ENCODE assay signal across 20 cellular contexts in the genomic region with DNA sequence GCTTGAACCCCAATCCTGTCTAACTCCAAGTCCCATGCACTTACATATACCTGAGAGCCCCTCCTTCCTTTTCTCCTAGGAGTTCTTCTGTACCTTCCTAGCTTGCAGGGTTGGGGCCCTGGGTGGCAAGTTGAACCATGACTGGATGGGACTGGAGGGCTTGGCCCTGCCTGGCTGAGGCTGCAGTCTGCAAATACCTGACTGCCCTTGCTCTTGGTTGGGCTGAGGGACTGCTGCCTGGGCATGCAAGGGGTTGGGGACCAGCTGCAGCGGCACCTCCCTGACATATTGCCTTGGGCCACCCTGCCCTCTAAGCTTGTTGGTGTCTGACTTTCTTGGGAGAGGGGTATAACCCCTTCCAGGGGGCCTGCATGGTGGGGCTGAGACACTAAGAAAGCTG. TPM values are rescaled to one million over a fixed set of nuclear protein-coding genes. Genes with fewer than 3 reads are reported as not detected.
A peak's percentile ranks its signal among the peaks of the same experiment; 100 is the strongest.
DNase-seq lines count a peak whose midpoint lies in the region; ATAC-seq and TF ChIP-seq lines count a peak whose summit lies in the region.
"Had no signal": no experiment of that assay in that cellular context is flagged by ENCODE, and none has a peak within 500 bp of the region (broad histone marks: within the 10 kb centered on the region; RNA-seq: fewer than 3 reads in every experiment).

No MANE protein-coding gene starts in this region.

- H4K8ac ChIP-seq in neuronal stem cell (ENCODE audit: low read depth, low read length) = no peak overlapping the region

- H2BK12ac ChIP-seq in neuronal stem cell (ENCODE audit: low read length) = no peak overlapping the region

- H3K79me1 ChIP-seq in neuronal stem cell (ENCODE audit: low read depth, low read length) = peaks cover 1% of the 10 kb centered on the region

- H3K4me3 Mint-ChIP-seq in activated CD4-positive, alpha-beta T cell treated with anti-CD3 and anti-CD28 coated beads, Interleukin-2, amount 10 ng/mL, durations not matched to agents 24 days and 14 days = peak overlapping the region; percentile 10
- H3K4me3 Mint-ChIP-seq: stimulated activated naive CD8-positive, alpha-beta T cell treated with anti-CD3 and anti-CD28 coated beads, Interleukin-15, Interleukin-2, amounts not matched to agents 100 ng/mL and 50 ng/mL, for 24 hours had no signal

- H3K4me1 ChIP-seq in effector memory CD4-positive, alpha-beta T cell (ENCODE audit: control insufficient read depth, insufficient read depth, low read length, poor library complexity, severe bottlenecking) = peaks cover 43% of the 10 kb centered on the region
- peaks cover 6% of the 10 kb centered on the region in 2 donors for H3K4me1 ChIP-seq in neuronal stem cell (ENCODE audit: control insufficient read depth in 2 of 2, insufficient read depth in 1 of 2, low read depth in 1 of 2, low read length in 2 of 2)

- no peak overlapping the region for H3K23ac ChIP-seq in neuronal stem cell (ENCODE audit: low read depth, low read length, poor library complexity)

- no peak overlapping the region for H2BK5ac ChIP-seq in neuronal stem cell (ENCODE audit: low read length)

- H3K36me3 ChIP-seq in effector memory CD4-positive, alpha-beta T cell (ENCODE audit: control insufficient read depth, insufficient read depth, low read length) = no peaks in the 10 kb centered on the region
- no peaks in the 10 kb centered on the region for H3K36me3 ChIP-seq in neuronal stem cell (replicated peaks in 1 of 2; ENCODE audit: control insufficient read depth in 2 of 2, insufficient read depth in 2 of 2, low read length in 2 of 2)
- H3K36me3 ChIP-seq: upper lobe of left lung had no signal

- H2BK120ac ChIP-seq in neuronal stem cell (ENCODE audit: low read depth, low read length) = no peak overlapping the region

- no peak overlapping the region for H2AK5ac ChIP-seq in neuronal stem cell (ENCODE audit: low read depth, low read length)

- no peaks in the 10 kb centered on the region for H3K36me3 Mint-ChIP-seq in activated CD4-positive, alpha-beta T cell treated with anti-CD3 and anti-CD28 coated beads, Interleukin-2, amount 10 ng/mL, durations not matched to agents 24 days and 14 days (ENCODE audit: low read depth)
- H3K36me3 Mint-ChIP-seq: activated naive CD8-positive, alpha-beta T cell treated with anti-CD3 and anti-CD28 coated beads, Interleukin-2, amount 10 ng/mL, durations not matched to agents 7 days and 5 days had no signal

- no peaks in the 10 kb centered on the region for H3K27me3 Mint-ChIP-seq in activated CD4-positive, alpha-beta T cell treated with anti-CD3 and anti-CD28 coated beads, Interleukin-2, amount 10 ng/mL, durations not matched to agents 24 days and 14 days
- H3K27me3 Mint-ChIP-seq: activated naive CD8-positive, alpha-beta T cell treated with anti-CD3 and anti-CD28 coated beads, Interleukin-2, amount 10 ng/mL, durations not matched to agents 7 days and 5 days; stimulated activated naive CD8-positive, alpha-beta T cell treated with anti-CD3 and anti-CD28 coated beads, Interleukin-15, Interleukin-2, amounts not matched to agents 100 ng/mL and 50 ng/mL, for 24 hours had no signal

- peak overlapping the region; percentile 38 for H3K9ac ChIP-seq in neuronal stem cell (ENCODE audit: low read depth, low read length, poor library complexity)
- H3K9ac ChIP-seq: GM23248 had no signal

- no peak overlapping the region for H4K91ac ChIP-seq in neuronal stem cell (ENCODE audit: low read depth, low read length, poor library complexity)

- no peak overlapping the region for H3K4me2 ChIP-seq in neuronal stem cell (ENCODE audit: insufficient read depth, low read length, poor library complexity, severe bottlenecking)

- intact Hi-C loops in activated CD4-positive, alpha-beta T cell treated with anti-CD3 and anti-CD28 coated beads, Interleukin-2, amount 10 ng/mL, durations not matched to agents 24 days and 14 days (cut with micrococcal nuclease) = no loop called here

- H3K27me3 ChIP-seq in HL-60 (ENCODE audit: insufficient read depth, poor library complexity, severe bottlenecking) = no peaks in the 10 kb centered on the region
- no peaks in the 10 kb centered on the region for H3K27me3 ChIP-seq in effector memory CD4-positive, alpha-beta T cell (replicated peaks; ENCODE audit: control insufficient read depth, insufficient read depth, low read length, poor library complexity, severe bottlenecking)
- no peaks in the 10 kb centered on the region for H3K27me3 ChIP-seq in neuronal stem cell (ENCODE audit: control insufficient read depth in 3 of 3, insufficient read depth in 3 of 3, low read depth in 1 of 3, low read length in 3 of 3)
- H3K27me3 ChIP-seq: upper lobe of left lung had no signal

- H2AFZ ChIP-seq in neuronal stem cell (ENCODE audit: low read length) = peak overlapping the region; percentile 40
- H2AFZ ChIP-seq: GM23248 had no signal

- H3K27ac ChIP-seq in HL-60 (replicated peaks) = peak overlapping the region; percentile 3; the same call in 1 of the 2 replicates
- H3K27ac ChIP-seq in effector memory CD4-positive, alpha-beta T cell (ENCODE audit: insufficient read depth, low read length, poor library complexity, severe bottlenecking) = peak overlapping the region; percentile 18
- no peak overlapping the region for H3K27ac ChIP-seq in neuronal stem cell (replicated peaks; ENCODE audit: low read length)
- H3K27ac ChIP-seq: GM23248, upper lobe of left lung had no signal

- peak overlapping the region; percentile 34 for H3K27ac Mint-ChIP-seq in activated CD4-positive, alpha-beta T cell treated with anti-CD3 and anti-CD28 coated beads, Interleukin-2, amount 10 ng/mL, durations not matched to agents 24 days and 14 days
- H3K27ac Mint-ChIP-seq: activated naive CD8-positive, alpha-beta T cell treated with anti-CD3 and anti-CD28 coated beads, Interleukin-2, amount 10 ng/mL, durations not matched to agents 7 days and 5 days; stimulated activated naive CD8-positive, alpha-beta T cell treated with anti-CD3 and anti-CD28 coated beads, Interleukin-15, Interleukin-2, amounts not matched to agents 100 ng/mL and 50 ng/mL, for 24 hours had no signal

- H3K4me1 Mint-ChIP-seq in activated CD4-positive, alpha-beta T cell treated with anti-CD3 and anti-CD28 coated beads, Interleukin-2, amount 10 ng/mL, durations not matched to agents 24 days and 14 days = peaks cover 19% of the 10 kb centered on the region

- ATAC-seq in HG03196 (IDR thresholded peaks at IDR 0.05; ENCODE audit: unreplicated experiment) = no peak
- ATAC-seq: GM12878 had no signal

- peak overlapping the region; percentile 14 for H2BK15ac ChIP-seq in neuronal stem cell (ENCODE audit: low read length)

- H3K14ac ChIP-seq in neuronal stem cell (ENCODE audit: low read length) = no peak overlapping the region

- H3K4ac ChIP-seq in neuronal stem cell (ENCODE audit: low read length) = peak overlapping the region; percentile 4

- H3K18ac ChIP-seq in neuronal stem cell (ENCODE audit: low read length) = no peak overlapping the region

- no peaks in the 10 kb centered on the region for H3K9me3 ChIP-seq in effector memory CD4-positive, alpha-beta T cell (ENCODE audit: control insufficient read depth, low read length)
- H3K9me3 ChIP-seq in neuronal stem cell (replicated peaks in 1 of 2; ENCODE audit: control insufficient read depth in 2 of 2, insufficient read depth in 1 of 2, low read depth in 1 of 2, low read length in 2 of 2) = no peaks in the 10 kb centered on the region
- H3K9me3 ChIP-seq: upper lobe of left lung had no signal

- H3K9me3 Mint-ChIP-seq in activated CD4-positive, alpha-beta T cell treated with anti-CD3 and anti-CD28 coated beads, Interleukin-2, amount 10 ng/mL, durations not matched to agents 24 days and 14 days = no peaks in the 10 kb centered on the region
- H3K9me3 Mint-ChIP-seq: activated naive CD8-positive, alpha-beta T cell treated with anti-CD3 and anti-CD28 coated beads, Interleukin-2, amount 10 ng/mL, durations not matched to agents 7 days and 5 days; CD14-positive monocyte; stimulated activated naive CD8-positive, alpha-beta T cell treated with anti-CD3 and anti-CD28 coated beads, Interleukin-15, Interleukin-2, amounts not matched to agents 100 ng/mL and 50 ng/mL, for 24 hours had no signal

- H3K4me3 ChIP-seq in HL-60 (replicated peaks; ENCODE audit: insufficient read depth, low read length) (no peak overlapping the region), neuronal stem cell (ENCODE audit: low read length in 2 of 2) (no peak overlapping the region)
- H3K4me3 ChIP-seq in effector memory CD4-positive, alpha-beta T cell (ENCODE audit: insufficient read depth, low read depth, low read length, poor library complexity, severe bottlenecking) = no peak overlapping the region
- H3K4me3 ChIP-seq: GM23248, upper lobe of left lung had no signal

- no peak for DNase-seq in activated CD4-positive, alpha-beta T cell treated with anti-CD3 and anti-CD28 coated beads, Interleukin-2, amount 10 ng/mL, durations not matched to agents 24 days and 14 days
- DNase-seq in activated CD4-positive, alpha-beta T cell treated with anti-CD3 and anti-CD28 coated beads, Interleukin-2, amount 50 U/mL, for 48 hours = no peak
- DNase-seq in HL-60 (ENCODE audit: low read depth in 1 of 2, low spot score in 1 of 2) = no peak
- no peak for DNase-seq in effector memory CD4-positive, alpha-beta T cell
- DNase-seq in neuronal stem cell (ENCODE audit: low spot score) = no peak
- no peak for DNase-seq in GM13976 (ENCODE audit: low spot score)
- no peak for DNase-seq in HPDE6-E6E7 (ENCODE audit: extremely low spot score)
- DNase-seq: activated naive CD8-positive, alpha-beta T cell treated with anti-CD3 and anti-CD28 coated beads, Interleukin-2, amount 10 ng/mL, durations not matched to agents 7 days and 5 days; GM23248; hippocampal formation; NCI-H1436; upper lobe of left lung had no signal

- in situ Hi-C loops in GM13976 (cut with MboI; ENCODE audit: low sequenced_read_pairs, unreplicated experiment) = no loop called here

- WGBS in neuronal stem cell (ENCODE audit: extremely low coverage in 2 of 2, insufficient read length in 2 of 2, insufficient replicate concordance in 1 of 2), 2 donors = no CpG with 5 or more reads among the region's 1 CpG

- no peak for TF ChIP-seq CTCF in HL-60 (IDR thresholded peaks at IDR 0.05; ENCODE audit: insufficient read depth, low read length)
- TF ChIP-seq CTCF in GM13976 (IDR thresholded peaks at IDR 0.05; ENCODE audit: borderline replicate concordance, control extremely low read depth, extremely low read depth, insufficient read depth, missing control alignments) = no peak

RNA-seq across cellular contexts. Expression of gene SLC39A13, which starts 9.8 kb away (rescaled TPM):
- total RNA-seq in activated CD4-positive, alpha-beta T cell treated with anti-CD3 and anti-CD28 coated beads, Interleukin-2, amount 10 ng/mL, durations not matched to agents 24 days and 14 days = 13.2 and 13.3 TPM in 2 replicates
- polyA plus RNA-seq in neuronal stem cell (2013, experiment 1 of 2) = 21.6 TPM
- polyA plus RNA-seq in neuronal stem cell (2013, experiment 2 of 2) = 20.9 TPM

RNA-seq across cellular contexts. Expression of gene SPI1, which starts 20.2 kb away (rescaled TPM):
- total RNA-seq in activated CD4-positive, alpha-beta T cell treated with anti-CD3 and anti-CD28 coated beads, Interleukin-2, amount 10 ng/mL, durations not matched to agents 24 days and 14 days = not detected in 2 replicates
- polyA plus RNA-seq in neuronal stem cell (2013, experiment 1 of 2) = not detected
- 0.03 TPM for polyA plus RNA-seq in neuronal stem cell (2013, experiment 2 of 2)
- total RNA-seq: A172, bronchial epithelial cell, GM23248, LHCN-M2, RPMI7951 had no signal

RNA-seq across cellular contexts. Expression of gene PSMC3, which starts 27.7 kb away (rescaled TPM):
- 230 and 234 TPM in 2 replicates for total RNA-seq in activated CD4-positive, alpha-beta T cell treated with anti-CD3 and anti-CD28 coated beads, Interleukin-2, amount 10 ng/mL, durations not matched to agents 24 days and 14 days
- polyA plus RNA-seq in neuronal stem cell (2013, experiment 1 of 2) = 74.9 TPM
- 75.0 TPM for polyA plus RNA-seq in neuronal stem cell (2013, experiment 2 of 2)

RNA-seq across cellular contexts. Expression of gene MYBPC3, which starts 46.0 kb away (rescaled TPM):
- not detected in 2 replicates for total RNA-seq in activated CD4-positive, alpha-beta T cell treated with anti-CD3 and anti-CD28 coated beads, Interleukin-2, amount 10 ng/mL, durations not matched to agents 24 days and 14 days
- not detected for polyA plus RNA-seq in neuronal stem cell (2013, experiment 1 of 2)
- 0.01 TPM for polyA plus RNA-seq in neuronal stem cell (2013, experiment 2 of 2)
- total RNA-seq: A172, GM12878, GM23248, LHCN-M2, RPMI7951 had no signal
- polyA plus RNA-seq: GM23248 had no signal

RNA-seq across cellular contexts. Expression of gene RAPSN, which starts 50.4 kb away (rescaled TPM):
- total RNA-seq in activated CD4-positive, alpha-beta T cell treated with anti-CD3 and anti-CD28 coated beads, Interleukin-2, amount 10 ng/mL, durations not matched to agents 24 days and 14 days = 0.42 and 1.0 TPM in 2 replicates
- polyA plus RNA-seq in neuronal stem cell (2013, experiment 1 of 2) = not detected
- polyA plus RNA-seq in neuronal stem cell (2013, experiment 2 of 2) = 0.06 TPM
- total RNA-seq: A172, RPMI7951 had no signal
- polyA plus RNA-seq: CD14-positive monocyte had no signal
